8 cellular contexts compared by ENCODE assay signal in genomic region chr1:76075877-76076276, GRCh38. TPM values are rescaled to one million over a fixed set of nuclear protein-coding genes. Genes with fewer than 3 reads are reported as not detected.
DNase-seq lines count a peak whose midpoint lies in the region; ATAC-seq and TF ChIP-seq lines count a peak whose summit lies in the region.

No MANE protein-coding gene starts in this region.

- no peaks in the 10 kb centered on the region for H3K36me3 ChIP-seq in IMR-90 (ENCODE audit: control insufficient read depth, insufficient read depth, low read length)

- dilution Hi-C loops in IMR-90 (cut with HindIII; ENCODE audit: low sequenced_read_pairs, unreplicated experiment), result no loop called here

- H4K91ac ChIP-seq in IMR-90 (ENCODE audit: insufficient read depth, low read depth, low read length), result no peak overlapping the region

- H2BK15ac ChIP-seq in IMR-90 (ENCODE audit: low read depth, low read length), result no peak overlapping the region

- ATAC-seq in GM19395 (IDR thresholded peaks at IDR 0.05; ENCODE audit: unreplicated experiment), result peak; percentile 50
- ATAC-seq in IMR-90 (ENCODE audit: low read depth), result no peak

- no peak overlapping the region; the same call in 1 of the 2 replicates for H3K23ac ChIP-seq in IMR-90 (ENCODE audit: low read depth, low read length)

- no peak overlapping the region for H2AK9ac ChIP-seq in IMR-90 (replicated peaks; ENCODE audit: low read depth, low read length, poor library complexity)

- H3K4ac ChIP-seq in IMR-90 (ENCODE audit: low read depth, low read length), result no peak overlapping the region

- BruUV-seq in IMR-90 (replicated peaks; lab: Mats Ljungman, UMichigan), result no TSS peak

- H3K4me2 ChIP-seq in IMR-90 (ENCODE audit: low read depth, low read length), result no peak overlapping the region

- H2BK120ac ChIP-seq in IMR-90 (ENCODE audit: low read depth, low read length), result no peak overlapping the region

- H3K18ac ChIP-seq in IMR-90 (ENCODE audit: low read depth, low read length), result no peak overlapping the region

- no peaks in the 10 kb centered on the region for H3K27me3 ChIP-seq in IMR-90 (ENCODE audit: control insufficient read depth, insufficient read depth, low read length)

- no peaks in the 10 kb centered on the region for H3K9me3 ChIP-seq in IMR-90 (ENCODE audit: control insufficient read depth, insufficient read depth, low read length)

- POLR2A ChIA-PET in IMR-90 (lab: Charles Lee; ENCODE audit: unreplicated experiment), result no interaction called here

- H3K79me1 ChIP-seq in IMR-90 (ENCODE audit: low read depth in 1 of 2, low read length in 2 of 2), result no peaks in the 10 kb centered on the region

- no peaks in the 10 kb centered on the region for H4K20me1 ChIP-seq in IMR-90 (ENCODE audit: insufficient read depth, low read length)

- TF ChIP-seq CTCF in IMR-90 (conservative IDR thresholded peaks at IDR 0.05; ENCODE audit: low read depth, low read length), result no peak

- no peak overlapping the region for H4K5ac ChIP-seq in IMR-90 (ENCODE audit: low read depth, low read length)

- TF ChIP-seq POLR2A in IMR-90 (IDR thresholded peaks at IDR 0.05; ENCODE audit: low read depth, low read length), result no peak

- CTCF ChIA-PET in IMR-90 (lab: Yijun Ruan, JAX), result no interaction called here

- no peak overlapping the region for H2AFZ ChIP-seq in IMR-90 (replicated peaks; ENCODE audit: low read length, poor library complexity)

- no peaks in the 10 kb centered on the region for H3K9me1 ChIP-seq in IMR-90 (ENCODE audit: insufficient read depth, low read length)

- no peak overlapping the region for H3K14ac ChIP-seq in IMR-90 (replicated peaks; ENCODE audit: low read depth, low read length)

- H2AK5ac ChIP-seq in IMR-90 (ENCODE audit: low read depth, low read length), result no peak overlapping the region

- H3K4me3 ChIP-seq in IMR-90 (ENCODE audit: insufficient read depth, low read depth, low read length), result no peak overlapping the region

- no peak overlapping the region for H2BK20ac ChIP-seq in IMR-90 (ENCODE audit: low read depth, low read length)

- in situ Hi-C loops in IMR-90 (cut with MboI; ENCODE audit: low sequenced_read_pairs), result loop anchor here (10.0 kb wide), 1 partner anchor 281 kb away; the partner anchor contains the start of gene MSH4

- no peak for TF ChIP-seq RAD21 in IMR-90 (IDR thresholded peaks at IDR 0.05; ENCODE audit: low read length)

- H3K27ac ChIP-seq in IMR-90 (ENCODE audit: insufficient read depth, low read length), result no peak overlapping the region

- H3K9ac ChIP-seq in IMR-90 (ENCODE audit: low read depth, low read length), result no peak overlapping the region

- H4K8ac ChIP-seq in IMR-90 (ENCODE audit: low read depth in 2 of 2, low read length in 2 of 2), result no peak overlapping the region

- intact Hi-C loops in IMR-90 (cut with micrococcal nuclease), result no loop called here

- H3K4me1 ChIP-seq in IMR-90 (ENCODE audit: control insufficient read depth, insufficient read depth, low read length), result no peaks in the 10 kb centered on the region

- WGBS in IMR-90 (ENCODE audit: extremely low coverage in 2 of 2, insufficient read length in 1 of 2), 2 experiments, result no CpG with 5 or more reads among the region's 5 CpGs

- no peak overlapping the region for H3K56ac ChIP-seq in IMR-90 (ENCODE audit: extremely low read depth, insufficient read depth, low read length)

- DNase-seq in IMR-90 (peak; percentile 9), dermis microvascular lymphatic vessel endothelial cell (ENCODE audit: low read depth in 2 of 2) (peak; percentile 82 to 88), putamen (ENCODE audit: low spot score) (peak; percentile 23), 8988T (no peak), HuH-7.5 (ENCODE audit: low spot score) (no peak), COLO668 (lab: John Stamatoyannopoulos, UW; ENCODE audit: unreplicated experiment) (no peak)
- DNase-seq in NK-92 treated with Interleukin-12 subunit alpha and Interleukin-12 subunit beta, amount 100 ng/mL, for 24 hours (lab: John Stamatoyannopoulos, UW), result no peak

- no peak overlapping the region for H2BK5ac ChIP-seq in IMR-90 (ENCODE audit: low read depth, low read length, poor library complexity, severe bottlenecking)

TF ChIP-seq in IMR-90, 13 proteins besides CTCF, POLR2A, EP300 and RAD21:
- no peak for TF ChIP-seq CEBPB (IDR thresholded peaks at IDR 0.05; ENCODE audit: low read depth, low read length)
- TF ChIP-seq USF2 (IDR thresholded peaks at IDR 0.05; ENCODE audit: low read depth, low read length), result no peak
- TF ChIP-seq CHD1 (IDR thresholded peaks at IDR 0.05; ENCODE audit: low read depth, low read length), result no peak

RNA-seq across cellular contexts. Expression of gene ST6GALNAC3, which starts 1.3 kb away (rescaled TPM):
- total RNA-seq in IMR-90 (2012; rRNA removed) (0.56 and 1.3 TPM in 2 replicates), dermis microvascular lymphatic vessel endothelial cell (45.5 and 49.9 TPM in 2 replicates)
- polyA plus RNA-seq in IMR-90 (2012; rRNA removed), result 0.34 and 0.65 TPM in 2 replicates
- 0.03 and 0.05 TPM in 2 replicates for polyA plus RNA-seq in IMR-90 (2012; cell fraction: cytosol; rRNA removed)
- polyA plus RNA-seq in IMR-90 (2012; cell fraction: nucleus; rRNA removed; ENCODE audit: low replicate concordance), result 0.04 and 0.17 TPM in 2 replicates

Comparison
In these comparisons a context has a peak if more than half of its experiments do, and no peak if none do; other contexts are left out.
1. DNase-seq: peak in IMR-90 (single experiment), dermis microvascular lymphatic vessel endothelial cell (2 of 2) and putamen (single experiment); none in 8988T (single experiment), NK-92 treated with Interleukin-12 subunit alpha and Interleukin-12 subunit beta, amount 100 ng/mL, for 24 hours (single experiment), HuH-7.5 (single experiment) and COLO668 (single experiment).
2. RNA of gene ST6GALNAC3, which starts 1.3 kb away (total RNA-seq): 45.5 to 49.9 TPM in dermis microvascular lymphatic vessel endothelial cell; 0.56 to 1.3 TPM in IMR-90; every median in the first group is over 10 times any median in the second.